Comparison of ENCODE assay signal across 22 cellular contexts in the genomic region with DNA sequence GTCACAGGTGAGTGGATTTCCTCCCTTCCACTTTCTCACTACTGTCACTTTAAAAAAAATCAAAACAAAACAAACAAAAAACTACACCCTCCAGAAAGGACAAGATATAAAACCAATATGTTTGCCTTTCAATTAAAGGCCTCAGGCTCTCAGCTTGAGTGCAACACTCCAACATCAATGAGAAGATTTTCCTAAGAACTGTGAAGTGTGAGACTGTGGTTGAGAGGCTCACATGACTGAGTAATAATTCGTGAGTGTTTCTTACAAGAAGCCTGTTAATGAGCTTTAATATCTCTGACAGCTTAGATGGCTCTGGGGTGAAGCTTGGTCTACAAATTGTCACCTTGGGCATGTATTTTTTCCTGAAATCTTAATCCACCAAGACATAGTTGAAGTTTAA.
A peak's percentile ranks its signal among the peaks of the same experiment; 100 is the strongest.
DNase-seq lines count a peak whose midpoint lies in the region; ATAC-seq and TF ChIP-seq lines count a peak whose summit lies in the region.
"Had no signal": no experiment of that assay in that cellular context is flagged by ENCODE, and none has a peak within 500 bp of the region (broad histone marks: within the 10 kb centered on the region; RNA-seq: fewer than 3 reads in every experiment).

No MANE protein-coding gene starts in this region.

- BruUV-seq in OCI-LY7 (replicated peaks; lab: Mats Ljungman, UMichigan) = no TSS peak

- H3K27ac Mint-ChIP-seq in nephron = peak overlapping the region in 2 of 3 experiments; percentile 25 to 39

- H3K9me3 ChIP-seq in OCI-LY7 (ENCODE audit: low read length) = no peaks in the 10 kb centered on the region
- H3K9me3 ChIP-seq: MG63, Peyer's patch had no signal

- no peak for ATAC-seq in esophagus mucosa
- ATAC-seq: HepG2, K562, SK-N-SH treated with all-trans-retinoic acid at 6 μM for 48 hours had no signal

- DNase-seq in NCI-H2171 treated with DMSO at 0.1 percent for 48 hours (lab: John Stamatoyannopoulos, UW) = peak; percentile 18
- DNase-seq in NCI-H2171 (lab: John Stamatoyannopoulos, UW) = no peak
- DNase-seq in NCI-H1417 (lab: John Stamatoyannopoulos, UW) = peak; percentile 23 to 81 (median 72)
- DNase-seq in NCI-H524 treated with DMSO at 0.1 percent for 48 hours (lab: John Stamatoyannopoulos, UW) = peak; percentile 86
- no peak for DNase-seq in mucosa of gallbladder (ENCODE audit: low spot score)
- no peak for DNase-seq in OCI-LY7 (ENCODE audit: low spot score)
- DNase-seq: AML-193; Calu3; CD8-positive, alpha-beta memory T cell; H7; MG63; NCI-H1048; NCI-H2081 treated with DMSO at 0.1 percent for 48 hours; NCI-H345; NK-92 treated with Interleukin-12 subunit alpha and Interleukin-12 subunit beta, amount 100 ng/mL, for 24 hours; Peyer's patch had no signal

- H3K4me1 ChIP-seq in OCI-LY7 (ENCODE audit: insufficient read depth, low read length, poor library complexity, severe bottlenecking) = no peaks in the 10 kb centered on the region
- H3K4me1 ChIP-seq: Peyer's patch had no signal

- intact Hi-C loops in OCI-LY7 (cut with micrococcal nuclease; ENCODE audit: unreplicated experiment) = no loop called here

- H3K27ac ChIP-seq in OCI-LY7 (ENCODE audit: low read depth, low read length, poor library complexity, severe bottlenecking) = no peak overlapping the region
- H3K27ac ChIP-seq: C4-2B, Peyer's patch had no signal

- H3K9me3 Mint-ChIP-seq in nephron = no peaks in the 10 kb centered on the region

- POLR2A ChIA-PET in OCI-LY7 (lab: Charles Lee) = interaction anchor here (0.7 kb wide), 1 partner anchor 426 kb away, joined by 7 read pairs; no protein-coding TSS in a partner anchor

- H4K20me1 ChIP-seq in OCI-LY7 (ENCODE audit: insufficient read depth, low read length) = no peaks in the 10 kb centered on the region

- no peak overlapping the region for H3K4me3 ChIP-seq in OCI-LY7 (ENCODE audit: low read depth, low read length, poor library complexity, severe bottlenecking)
- H3K4me3 ChIP-seq: K562, MG63, Peyer's patch had no signal

- H3K4me3 Mint-ChIP-seq in nephron = no peak overlapping the region
- H3K4me3 Mint-ChIP-seq: CD8-positive, alpha-beta memory T cell had no signal

- H3K36me3 ChIP-seq in OCI-LY7 (ENCODE audit: insufficient read depth, low read length) = no peaks in the 10 kb centered on the region
- H3K36me3 ChIP-seq: MG63, Peyer's patch had no signal

- H2AFZ ChIP-seq in OCI-LY7 (ENCODE audit: low read length) = no peak overlapping the region

- CTCF ChIA-PET in OCI-LY7 (lab: Charles Lee; ENCODE audit: unreplicated experiment) = no interaction called here

- H3K27me3 Mint-ChIP-seq in nephron (ENCODE audit: low read depth) = no peaks in the 10 kb centered on the region
- H3K27me3 Mint-ChIP-seq: CD8-positive, alpha-beta memory T cell had no signal

- no peaks in the 10 kb centered on the region for H3K36me3 Mint-ChIP-seq in nephron (ENCODE audit: low read depth)
- H3K36me3 Mint-ChIP-seq: CD8-positive, alpha-beta memory T cell had no signal

- H3K9me2 ChIP-seq in OCI-LY7 (ENCODE audit: insufficient read depth, low read length) = no peaks in the 10 kb centered on the region

- H3K4me1 Mint-ChIP-seq in nephron = peaks cover 9% of the 10 kb centered on the region
- H3K4me1 Mint-ChIP-seq: CD8-positive, alpha-beta memory T cell had no signal

- no peaks in the 10 kb centered on the region for H3K79me2 ChIP-seq in OCI-LY7 (ENCODE audit: insufficient read depth, low read depth, low read length)

- TF ChIP-seq CTCF in nephron (IDR thresholded peaks at IDR 0.05; ENCODE audit: unreplicated experiment in 3 of 3) (no peak), OCI-LY7 (conservative IDR thresholded peaks at IDR 0.05; ENCODE audit: low read length) (no peak)

- H3K4me2 ChIP-seq in OCI-LY7 (ENCODE audit: low read length) = no peak overlapping the region

Comparison
In these comparisons a context has a peak if more than half of its experiments do, and no peak if none do; other contexts are left out.
1. DNase-seq: peak in NCI-H2171 treated with DMSO at 0.1 percent for 48 hours (single experiment), NCI-H1417 (3 of 3) and NCI-H524 treated with DMSO at 0.1 percent for 48 hours (single experiment); none in NCI-H2171 (single experiment), mucosa of gallbladder (single experiment) and OCI-LY7 (single experiment).